8 cellular contexts compared by ENCODE assay signal in the genomic region with DNA sequence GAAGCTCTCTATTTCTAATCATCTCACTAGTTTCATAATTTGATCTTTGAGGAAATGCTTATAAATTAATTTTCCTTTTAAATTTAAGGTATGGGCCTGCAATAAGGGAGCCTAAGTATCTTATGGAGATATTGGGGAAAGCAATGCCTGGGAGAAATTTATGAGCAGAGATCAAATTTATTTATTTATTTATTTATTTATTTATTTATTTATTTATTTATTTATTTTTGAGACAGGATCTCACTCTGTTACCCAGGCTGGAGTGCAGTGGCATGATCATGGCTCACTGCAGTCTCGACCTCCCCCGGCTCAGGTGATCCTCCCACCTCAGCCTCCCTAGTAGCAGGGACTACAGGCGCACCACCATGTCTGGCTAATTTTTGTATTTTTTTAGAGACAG.
A peak's percentile ranks its signal among the peaks of the same experiment; 100 is the strongest.
DNase-seq lines count a peak whose midpoint lies in the region; ATAC-seq, FAIRE-seq and TF ChIP-seq lines count a peak whose summit lies in the region.
"Not testable (repeated sequence)": the region's sequence is repeated elsewhere in the genome, so short reads cannot be mapped to it uniquely, and the experiment has no call there.

No MANE protein-coding gene starts in this region.

- peaks cover 93% of the 10 kb centered on the region for H3K79me2 ChIP-seq in DOHH2 (ENCODE audit: control insufficient read depth, low read length)
- H3K79me2 ChIP-seq in PC-3 (ENCODE audit: low read length), result peaks cover 76% of the 10 kb centered on the region

- peak overlapping the region; percentile 87 for H3K4me3 Mint-ChIP-seq in activated CD4-positive, alpha-beta T cell treated with anti-CD3 and anti-CD28 coated beads for 36 hours
- H3K4me3 Mint-ChIP-seq in activated naive CD8-positive, alpha-beta T cell, result peak overlapping the region; percentile 67
- H3K4me3 Mint-ChIP-seq in stimulated activated naive CD8-positive, alpha-beta T cell treated with anti-CD3 and anti-CD28 coated beads, Interleukin-15, Interleukin-2, amounts not matched to agents 100 ng/mL and 50 ng/mL, for 24 hours, result peak overlapping the region; percentile 93

- H3K9me2 ChIP-seq in DOHH2 (replicated peaks; ENCODE audit: control insufficient read depth, low read length); PC-3 (replicated peaks; ENCODE audit: low read length): not testable (repeated sequence)

- H3K4ac ChIP-seq in mesenchymal stem cell (ENCODE audit: low read depth in 1 of 2, low read length in 2 of 2), result not testable (repeated sequence)

- not testable (repeated sequence) for H3K4me3 ChIP-seq in A549
- H3K4me3 ChIP-seq in DOHH2 (ENCODE audit: low read length), result peak overlapping the region; percentile 94
- H3K4me3 ChIP-seq in PC-3 (ENCODE audit: low read length), result peak overlapping the region; percentile 87
- peak overlapping the region; percentile 1 for H3K4me3 ChIP-seq in epithelial cell of esophagus (ENCODE audit: low read length)
- H3K4me3 ChIP-seq in mesenchymal stem cell (ENCODE audit: insufficient read depth in 1 of 2, low read depth in 1 of 2, low read length in 2 of 2), result peak overlapping the region in 1 of 2 experiments; percentile 95

- H3K9me3 Mint-ChIP-seq in activated CD4-positive, alpha-beta T cell treated with anti-CD3 and anti-CD28 coated beads for 36 hours (ENCODE audit: low read depth); activated naive CD8-positive, alpha-beta T cell (ENCODE audit: low read depth); stimulated activated naive CD8-positive, alpha-beta T cell treated with anti-CD3 and anti-CD28 coated beads, Interleukin-15, Interleukin-2, amounts not matched to agents 100 ng/mL and 50 ng/mL, for 24 hours: not testable (repeated sequence)

- H3K36me3 Mint-ChIP-seq in activated CD4-positive, alpha-beta T cell treated with anti-CD3 and anti-CD28 coated beads for 36 hours (ENCODE audit: low read depth), result peaks cover 27% of the 10 kb centered on the region
- not testable (repeated sequence) for H3K36me3 Mint-ChIP-seq in activated naive CD8-positive, alpha-beta T cell
- H3K36me3 Mint-ChIP-seq in stimulated activated naive CD8-positive, alpha-beta T cell treated with anti-CD3 and anti-CD28 coated beads, Interleukin-15, Interleukin-2, amounts not matched to agents 100 ng/mL and 50 ng/mL, for 24 hours (ENCODE audit: low read depth), result peaks cover 20% of the 10 kb centered on the region

- WGBS in A549 (ENCODE audit: missing lambda C conversion rate), result 88% methylated on average over 3 of the region's 3 CpGs
- 93% methylated on average over 2 of the region's 3 CpGs for WGBS in mesenchymal stem cell

- BruUV-seq in PC-3 (replicated peaks; lab: Mats Ljungman, UMichigan), result not testable (repeated sequence)

- H3K18ac ChIP-seq in mesenchymal stem cell (ENCODE audit: low read depth in 1 of 2, low read length in 2 of 2), result not testable (repeated sequence)

- ATAC-seq in A549; PC-3; activated CD4-positive, alpha-beta T cell treated with anti-CD3 and anti-CD28 coated beads for 36 hours: not testable (repeated sequence)

- not testable (repeated sequence) for H3K4me2 ChIP-seq in A549; mesenchymal stem cell (ENCODE audit: low read length, poor library complexity, severe bottlenecking)
- H3K4me2 ChIP-seq in DOHH2 (ENCODE audit: low read length) (peak overlapping the region; percentile 78), PC-3 (ENCODE audit: low read length) (peak overlapping the region; percentile 91)

- H3K27me3 ChIP-seq in DOHH2 (ENCODE audit: control insufficient read depth, low read length); PC-3 (ENCODE audit: low read length); mesenchymal stem cell (ENCODE audit: control insufficient read depth in 1 of 2, insufficient read depth in 1 of 2, low read length in 2 of 2): not testable (repeated sequence)

- H2BK12ac ChIP-seq in mesenchymal stem cell (ENCODE audit: low read length in 2 of 2), result not testable (repeated sequence)

- not testable (repeated sequence) for H2BK15ac ChIP-seq in mesenchymal stem cell (ENCODE audit: low read depth, poor library complexity, severe bottlenecking)

- not testable (repeated sequence) for H2BK120ac ChIP-seq in mesenchymal stem cell (ENCODE audit: low read depth, low read length)

- H2BK5ac ChIP-seq in mesenchymal stem cell (ENCODE audit: low read depth, low read length, poor library complexity, severe bottlenecking), result not testable (repeated sequence)

- intact Hi-C loops in PC-3 (cut with micrococcal nuclease), result not testable (repeated sequence)
- intact Hi-C loops in activated CD4-positive, alpha-beta T cell treated with anti-CD3 and anti-CD28 coated beads for 36 hours (cut with DNase I, micrococcal nuclease), result loop anchor here (5.0 to 10.0 kb wide), 4 partner anchors 418 to 1779 kb away; partner anchors contain the start of genes AFG1L (in 1 of the 2) and SEC63 (in 1 of the 2)

- not testable (repeated sequence) for H2AFZ ChIP-seq in PC-3 (ENCODE audit: low read length); mesenchymal stem cell (ENCODE audit: low read depth, low read length)

- H3K9ac ChIP-seq in PC-3 (ENCODE audit: low read length) (peak overlapping the region; percentile 91), mesenchymal stem cell (ENCODE audit: low read length) (peak overlapping the region; percentile 89)

- not testable (repeated sequence) for H3K27ac Mint-ChIP-seq in activated CD4-positive, alpha-beta T cell treated with anti-CD3 and anti-CD28 coated beads for 36 hours; stimulated activated naive CD8-positive, alpha-beta T cell treated with anti-CD3 and anti-CD28 coated beads, Interleukin-15, Interleukin-2, amounts not matched to agents 100 ng/mL and 50 ng/mL, for 24 hours
- peak overlapping the region; percentile 91 for H3K27ac Mint-ChIP-seq in activated naive CD8-positive, alpha-beta T cell

- H3F3A ChIP-seq in DOHH2 (ENCODE audit: control insufficient read depth, insufficient read depth), result peaks cover 37% of the 10 kb centered on the region
- H3F3A ChIP-seq in PC-3 (ENCODE audit: low read length, unreplicated experiment), result not testable (repeated sequence)

- TF ChIP-seq EP300 in A549 (IDR thresholded peaks at IDR 0.05), result not testable (repeated sequence)

- H3K23ac ChIP-seq in mesenchymal stem cell (ENCODE audit: low read length in 2 of 2), result not testable (repeated sequence)

- H4K8ac ChIP-seq in mesenchymal stem cell (ENCODE audit: low read length), result not testable (repeated sequence)

- TF ChIP-seq CTCF in A549 (IDR thresholded peaks at IDR 0.05); DOHH2 (IDR thresholded peaks at IDR 0.05; ENCODE audit: low read depth, low read length, poor library complexity, severe bottlenecking); PC-3 (conservative IDR thresholded peaks at IDR 0.05; ENCODE audit: low read depth, low read length); epithelial cell of esophagus (IDR thresholded peaks at IDR 0.05; ENCODE audit: insufficient read depth, low read depth, low read length, missing control alignments): not testable (repeated sequence)

- not testable (repeated sequence) for DNase-seq in A549 (ENCODE audit: low read depth in 1 of 2, low spot score in 1 of 2); PC-3; activated CD4-positive, alpha-beta T cell treated with anti-CD3 and anti-CD28 coated beads for 36 hours; epithelial cell of esophagus (ENCODE audit: low read depth); mesenchymal stem cell

- not testable (repeated sequence) for TF ChIP-seq POLR2A in A549 (IDR thresholded peaks at IDR 0.05; ENCODE audit: low read length)

- peaks cover 50% of the 10 kb centered on the region for H3K36me3 ChIP-seq in DOHH2 (ENCODE audit: control insufficient read depth, low read length)
- H3K36me3 ChIP-seq in PC-3 (ENCODE audit: low read depth, low read length), result not testable (repeated sequence)
- peaks cover 4 to 12% of the 10 kb centered on the region in 2 experiments for H3K36me3 ChIP-seq in mesenchymal stem cell (ENCODE audit: control insufficient read depth in 1 of 2, insufficient read depth in 2 of 2, low read depth in 1 of 2, low read length in 2 of 2)

- H4K20me1 ChIP-seq in DOHH2 (ENCODE audit: control insufficient read depth, insufficient read depth, low read depth, low read length); PC-3 (ENCODE audit: low read length): not testable (repeated sequence)

- FAIRE-seq in A549 (lab: Jason Lieb, UNC), result not testable (repeated sequence)

- POLR2A ChIA-PET in A549 (lab: Yijun Ruan, JAX); PC-3 (lab: Charles Lee; ENCODE audit: unreplicated experiment); activated CD4-positive, alpha-beta T cell treated with anti-CD3 and anti-CD28 coated beads for 36 hours (lab: Charles Lee): not testable (repeated sequence)

- not testable (repeated sequence) for H3K27me3 Mint-ChIP-seq in activated CD4-positive, alpha-beta T cell treated with anti-CD3 and anti-CD28 coated beads for 36 hours; activated naive CD8-positive, alpha-beta T cell; stimulated activated naive CD8-positive, alpha-beta T cell treated with anti-CD3 and anti-CD28 coated beads, Interleukin-15, Interleukin-2, amounts not matched to agents 100 ng/mL and 50 ng/mL, for 24 hours

- H4K91ac ChIP-seq in mesenchymal stem cell (ENCODE audit: low read length), result not testable (repeated sequence)

- not testable (repeated sequence) for H2AK5ac ChIP-seq in mesenchymal stem cell (ENCODE audit: low read length, severe bottlenecking)

- H3K4me1 ChIP-seq in A549 (peaks cover 22% of the 10 kb centered on the region), DOHH2 (ENCODE audit: control insufficient read depth, low read length) (peaks cover 64% of the 10 kb centered on the region), PC-3 (ENCODE audit: insufficient read depth, low read length) (peaks cover 51% of the 10 kb centered on the region), mesenchymal stem cell (ENCODE audit: control insufficient read depth, insufficient read depth, low read depth, low read length) (peaks cover 25% of the 10 kb centered on the region)

- CTCF ChIA-PET in A549 (lab: Yijun Ruan, JAX); PC-3 (lab: Charles Lee): not testable (repeated sequence)
- CTCF ChIA-PET in activated CD4-positive, alpha-beta T cell treated with anti-CD3 and anti-CD28 coated beads for 36 hours (lab: Charles Lee), result interaction anchor here (1.5 kb wide), 1 partner anchor 70 kb away, joined by 3 read pairs; no protein-coding TSS in a partner anchor

- TF ChIP-seq RAD21 in A549 (conservative IDR thresholded peaks at IDR 0.05 in 1 of 2, IDR thresholded peaks at IDR 0.05 in 1 of 2), result not testable (repeated sequence)

- peaks cover 60% of the 10 kb centered on the region for H3K4me1 Mint-ChIP-seq in activated CD4-positive, alpha-beta T cell treated with anti-CD3 and anti-CD28 coated beads for 36 hours
- peaks cover 81% of the 10 kb centered on the region for H3K4me1 Mint-ChIP-seq in activated naive CD8-positive, alpha-beta T cell (ENCODE audit: low read depth)
- peaks cover 80% of the 10 kb centered on the region for H3K4me1 Mint-ChIP-seq in stimulated activated naive CD8-positive, alpha-beta T cell treated with anti-CD3 and anti-CD28 coated beads, Interleukin-15, Interleukin-2, amounts not matched to agents 100 ng/mL and 50 ng/mL, for 24 hours (ENCODE audit: low read depth)

- not testable (repeated sequence) for H3K79me1 ChIP-seq in mesenchymal stem cell (replicated peaks; ENCODE audit: low read length, poor library complexity, severe bottlenecking)

- not testable (repeated sequence) for H3K14ac ChIP-seq in mesenchymal stem cell (ENCODE audit: low read length in 2 of 2)

- not testable (repeated sequence) for H3K27ac ChIP-seq in A549; mesenchymal stem cell (ENCODE audit: low read length, poor library complexity, severe bottlenecking)
- peak overlapping the region; percentile 98 for H3K27ac ChIP-seq in DOHH2 (ENCODE audit: low read depth, low read length)
- H3K27ac ChIP-seq in PC-3 (ENCODE audit: low read length), result peak overlapping the region; percentile 84; the same call in 1 of the 2 replicates

- not testable (repeated sequence) for H3K9me3 ChIP-seq in A549; DOHH2 (ENCODE audit: control insufficient read depth, insufficient read depth, low read length); PC-3 (ENCODE audit: low read length); mesenchymal stem cell (ENCODE audit: control insufficient read depth, low read length)
